Comparison of ENCODE assay signal across 1 cellular context in the genomic region with DNA sequence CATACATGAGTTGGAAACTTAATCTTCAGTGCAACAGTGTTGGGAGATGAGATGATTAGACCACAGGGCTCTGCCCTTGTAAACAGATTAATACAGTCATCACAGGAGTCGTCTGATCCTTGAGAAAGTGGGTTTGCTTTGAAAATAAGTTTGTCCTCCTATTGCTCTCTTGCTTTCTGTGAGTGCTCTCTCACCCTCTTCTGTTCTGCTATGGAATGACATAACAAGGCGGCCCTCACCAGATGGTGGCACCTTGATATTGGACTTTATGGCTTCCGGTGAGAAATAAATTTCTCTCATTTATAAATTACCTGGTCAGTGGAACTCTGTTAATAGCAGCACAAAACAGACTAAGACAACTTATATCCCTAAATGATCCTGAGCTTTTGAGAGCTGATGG.
TF ChIP-seq lines count a peak whose summit lies in the region.

No MANE protein-coding gene starts in this region.

TF ChIP-seq in WTC11, 78 proteins besides CTCF, POLR2A, EP300 and RAD21 (continued from another document):
- TF ChIP-seq ZNF281 (CRISPR knock-in tag; IDR thresholded peaks at IDR 0.05) (no peak), FOXP1 (CRISPR knock-in tag; IDR thresholded peaks at IDR 0.05; ENCODE audit: borderline replicate concordance) (no peak), SMAD3 (CRISPR knock-in tag; IDR thresholded peaks at IDR 0.05; ENCODE audit: borderline replicate concordance) (no peak)
